In genomic region chr4:176295907-176296306, GRCh38 we compare ENCODE assay signal across 6 cellular contexts. TPM values are rescaled to one million over a fixed set of nuclear protein-coding genes. Genes with fewer than 3 reads are reported as not detected.
"Had no signal": no experiment of that assay in that cellular context is flagged by ENCODE, and none has a peak within 500 bp of the region (broad histone marks: within the 10 kb centered on the region; RNA-seq: fewer than 3 reads in every experiment).

No MANE protein-coding gene starts in this region.

RNA-seq across cellular contexts. Expression of gene ASB5, which starts 26.9 kb away (rescaled TPM):
- total RNA-seq: OCI-LY7, PC-3, PC-9, Peyer's patch, RPMI7951, T-cell had no signal
